18 cellular contexts compared by ENCODE assay signal in the genomic region with DNA sequence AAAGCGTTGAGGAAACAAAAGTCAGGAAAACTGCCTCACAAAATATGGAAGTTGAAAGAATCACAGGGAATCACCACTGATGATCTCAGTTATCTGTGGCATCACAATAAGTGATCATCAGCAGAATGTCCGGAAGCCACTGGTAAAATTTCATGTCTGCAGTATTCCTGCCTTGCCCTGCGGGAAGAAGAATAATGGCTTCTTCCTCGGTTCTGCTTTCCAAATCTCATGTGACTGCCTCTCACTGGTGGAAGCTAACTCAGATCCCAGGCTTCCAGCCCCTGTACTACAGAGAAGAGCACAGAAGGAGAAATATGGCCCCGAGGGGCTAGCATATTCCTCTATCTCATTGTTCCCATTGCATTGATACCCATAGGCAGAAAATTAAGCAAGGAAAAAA. TPM values are rescaled to one million over a fixed set of nuclear protein-coding genes. Genes with fewer than 3 reads are reported as not detected.
DNase-seq lines count a peak whose midpoint lies in the region; ATAC-seq and TF ChIP-seq lines count a peak whose summit lies in the region.
"Had no signal": no experiment of that assay in that cellular context is flagged by ENCODE, and none has a peak within 500 bp of the region (broad histone marks: within the 10 kb centered on the region; RNA-seq: fewer than 3 reads in every experiment).

No MANE protein-coding gene starts in this region.

- no peak for DNase-seq in Right ventricle myocardium inferior (ENCODE audit: missing footprints)
- no peak for DNase-seq in right atrium auricular region (ENCODE audit: low spot score)
- peak; percentile 44 for DNase-seq in SK-N-MC (ENCODE audit: low read depth, low spot score)
- no peak for DNase-seq in left lobe of liver (ENCODE audit: low spot score)
- no peak for DNase-seq in kidney glomerular epithelial cell (lab: John Stamatoyannopoulos, UW)
- no peak for DNase-seq in cerebellum (ENCODE audit: low spot score)
- DNase-seq in GM10266 (ENCODE audit: extremely low spot score) = no peak
- DNase-seq: CD4-positive, CD25-positive, alpha-beta regulatory T cell; DMS79 treated with DMSO at 0.1 percent for 48 hours; GOT3; NCI-H1092 treated with DMSO at 0.1 percent for 48 hours; NCI-H187; NCI-H446; NCI-H748 treated with DMSO at 0.1 percent for 48 hours had no signal

- H3K9ac ChIP-seq in SK-N-MC (ENCODE audit: insufficient read length) = peak overlapping the region; percentile 34

- ATAC-seq in Right ventricle myocardium inferior (peak; percentile 37), left lobe of liver (peak; percentile 31)
- ATAC-seq: K562 had no signal

- H3K27ac ChIP-seq in right atrium auricular region = no peak overlapping the region
- peak overlapping the region; percentile 76 for H3K27ac ChIP-seq in SK-N-MC
- peak overlapping the region; percentile 2 for H3K27ac ChIP-seq in thymus (ENCODE audit: low read depth)
- H3K27ac ChIP-seq: HL-60, RWPE1 had no signal

- no peak for TF ChIP-seq CTCF in right atrium auricular region (IDR thresholded peaks at IDR 0.05)
- no peak for TF ChIP-seq CTCF in GM10266 (IDR thresholded peaks at IDR 0.05; ENCODE audit: control insufficient read depth, insufficient read depth, low read depth, missing control alignments)

- H3K27me3 ChIP-seq in right atrium auricular region (no peaks in the 10 kb centered on the region), thymus (ENCODE audit: control insufficient read depth, insufficient read depth) (no peaks in the 10 kb centered on the region)

- intact Hi-C loops in Right ventricle myocardium inferior (cut with DNase I) = no loop called here

- H3K36me3 ChIP-seq in right atrium auricular region (no peaks in the 10 kb centered on the region), SK-N-MC (ENCODE audit: insufficient read depth, low read length) (no peaks in the 10 kb centered on the region), thymus (ENCODE audit: control insufficient read depth, insufficient read depth) (no peaks in the 10 kb centered on the region)

- H3K4me1 ChIP-seq in right atrium auricular region (no peaks in the 10 kb centered on the region), thymus (ENCODE audit: control insufficient read depth, insufficient read depth, low read length) (no peaks in the 10 kb centered on the region)

- no peaks in the 10 kb centered on the region for H3K9me3 ChIP-seq in right atrium auricular region
- H3K9me3 ChIP-seq in SK-N-MC (ENCODE audit: low read depth, low read length) = no peaks in the 10 kb centered on the region
- H3K9me3 ChIP-seq in thymus (ENCODE audit: control insufficient read depth) = no peaks in the 10 kb centered on the region

- no peak overlapping the region for H3K4me3 ChIP-seq in right atrium auricular region
- peak overlapping the region; percentile 58 for H3K4me3 ChIP-seq in SK-N-MC
- H3K4me3 ChIP-seq in thymus (ENCODE audit: low read length) = no peak overlapping the region
- H3K4me3 ChIP-seq: K562 had no signal

- 96% methylated on average over 5 of the region's 5 CpGs for WGBS in thymus

RNA-seq across cellular contexts. Expression of a gene that starts 12.7 kb away (rescaled TPM):
- 156 TPM for total RNA-seq in Right ventricle myocardium inferior
- total RNA-seq in right atrium auricular region = 10 to 100 TPM; 40.7 to 58.0 TPM
- total RNA-seq in left lobe of liver = 26.1 TPM
- polyA plus RNA-seq in thymus = 32.4 TPM
- total RNA-seq in cerebellum = 19.0 TPM

Comparison
In these comparisons a context has a peak if more than half of its experiments do, and no peak if none do; other contexts are left out.
1. H3K27ac ChIP-seq: peak in SK-N-MC (single experiment) and thymus (single experiment); none in right atrium auricular region (0 of 2).